13 cellular contexts compared by ENCODE assay signal in genomic region chr15:35206060-35206675, GRCh38.
DNase-seq lines count a peak whose midpoint lies in the region; ATAC-seq, FAIRE-seq and TF ChIP-seq lines count a peak whose summit lies in the region.
"Had no signal": no experiment of that assay in that cellular context is flagged by ENCODE, and none has a peak within 500 bp of the region (broad histone marks: within the 10 kb centered on the region; RNA-seq: fewer than 3 reads in every experiment).

No MANE protein-coding gene starts in this region.

- DNase-seq in AG09319 (ENCODE audit: extremely low read depth, low read depth) (no peak), GM20000 (ENCODE audit: low spot score) (peak; percentile 12), RCC 7860 (ENCODE audit: low spot score) (peak; percentile 9), fibroblast of pulmonary artery (ENCODE audit: low read depth) (peak; percentile 21), COLO829 (ENCODE audit: low spot score) (no peak)
- DNase-seq in stimulated activated naive B cell treated with anti-CD40 and anti-IgM and Interleukin-4, amounts not matched to agents 10 μg/mL and 1 μg/mL and 100 μg/mL, for 72 hours = no peak
- DNase-seq: GF-D8, hypothalamus, MG63, nucleus accumbens had no signal

- H3K4me3 ChIP-seq in fibroblast of pulmonary artery (replicated peaks; ENCODE audit: low read depth, low read length) = no peak overlapping the region
- H3K4me3 ChIP-seq: MG63 had no signal

- H3K36me3 Mint-ChIP-seq in stimulated activated naive B cell treated with anti-CD40 and anti-IgM and Interleukin-4, amounts not matched to agents 10 μg/mL and 1 μg/mL and 100 μg/mL, for 72 hours = no peaks in the 10 kb centered on the region
- H3K36me3 Mint-ChIP-seq: activated naive CD4-positive, alpha-beta T cell treated with anti-CD3 and anti-CD28 coated beads, Interleukin-2, amount 50 U/mL, for 72 hours had no signal

- H3K9me3 Mint-ChIP-seq in stimulated activated naive B cell treated with anti-CD40 and anti-IgM and Interleukin-4, amounts not matched to agents 10 μg/mL and 1 μg/mL and 100 μg/mL, for 72 hours = no peaks in the 10 kb centered on the region
- H3K9me3 Mint-ChIP-seq: activated naive CD4-positive, alpha-beta T cell treated with anti-CD3 and anti-CD28 coated beads, Interleukin-2, amount 50 U/mL, for 72 hours had no signal

- no peaks in the 10 kb centered on the region for H3K27me3 Mint-ChIP-seq in stimulated activated naive B cell treated with anti-CD40 and anti-IgM and Interleukin-4, amounts not matched to agents 10 μg/mL and 1 μg/mL and 100 μg/mL, for 72 hours

- FAIRE-seq in RCC 7860 (lab: Jason Lieb, UNC) = peak; percentile 55

- H3K27ac Mint-ChIP-seq in stimulated activated naive B cell treated with anti-CD40 and anti-IgM and Interleukin-4, amounts not matched to agents 10 μg/mL and 1 μg/mL and 100 μg/mL, for 72 hours = no peak overlapping the region
- H3K27ac Mint-ChIP-seq: activated naive CD4-positive, alpha-beta T cell treated with anti-CD3 and anti-CD28 coated beads, Interleukin-2, amount 50 U/mL, for 72 hours had no signal

- no peaks in the 10 kb centered on the region for H3K4me1 Mint-ChIP-seq in stimulated activated naive B cell treated with anti-CD40 and anti-IgM and Interleukin-4, amounts not matched to agents 10 μg/mL and 1 μg/mL and 100 μg/mL, for 72 hours

- no peak overlapping the region for H3K4me3 Mint-ChIP-seq in stimulated activated naive B cell treated with anti-CD40 and anti-IgM and Interleukin-4, amounts not matched to agents 10 μg/mL and 1 μg/mL and 100 μg/mL, for 72 hours

- no peak for ATAC-seq in stimulated activated naive B cell treated with anti-CD40 and anti-IgM and Interleukin-4, amounts not matched to agents 10 μg/mL and 1 μg/mL and 100 μg/mL, for 72 hours (replicated peaks)
- ATAC-seq in GM21576 (IDR thresholded peaks at IDR 0.05; ENCODE audit: unreplicated experiment) = no peak
- ATAC-seq in GM18861 (IDR thresholded peaks at IDR 0.05; ENCODE audit: unreplicated experiment) = no peak
- ATAC-seq: activated naive CD4-positive, alpha-beta T cell treated with anti-CD3 and anti-CD28 coated beads, Interleukin-2, amount 50 U/mL, for 72 hours had no signal

- TF ChIP-seq CTCF in AG09319 (IDR thresholded peaks at IDR 0.05; ENCODE audit: low read depth, low read length) = peak; percentile 4
- TF ChIP-seq CTCF in GM20000 (IDR thresholded peaks at IDR 0.05; ENCODE audit: extremely low read depth, missing control alignments) = peak; percentile 41
- peak; percentile 55 for TF ChIP-seq CTCF in fibroblast of pulmonary artery (IDR thresholded peaks at IDR 0.05; ENCODE audit: low read length, missing control alignments)

Comparison
In these comparisons a context has a peak if more than half of its experiments do, and no peak if none do; other contexts are left out.
1. DNase-seq: peak in GM20000 (single experiment), RCC 7860 (single experiment) and fibroblast of pulmonary artery (single experiment); none in AG09319 (single experiment), stimulated activated naive B cell treated with anti-CD40 and anti-IgM and Interleukin-4, amounts not matched to agents 10 μg/mL and 1 μg/mL and 100 μg/mL, for 72 hours (single experiment) and COLO829 (single experiment).
2. CTCF ChIP-seq: peak in every context shown above with its lines; median percentile 55 in fibroblast of pulmonary artery; 41 in GM20000; 4 in AG09319.